Comparison of ENCODE assay signal across 14 cellular contexts in the genomic region with DNA sequence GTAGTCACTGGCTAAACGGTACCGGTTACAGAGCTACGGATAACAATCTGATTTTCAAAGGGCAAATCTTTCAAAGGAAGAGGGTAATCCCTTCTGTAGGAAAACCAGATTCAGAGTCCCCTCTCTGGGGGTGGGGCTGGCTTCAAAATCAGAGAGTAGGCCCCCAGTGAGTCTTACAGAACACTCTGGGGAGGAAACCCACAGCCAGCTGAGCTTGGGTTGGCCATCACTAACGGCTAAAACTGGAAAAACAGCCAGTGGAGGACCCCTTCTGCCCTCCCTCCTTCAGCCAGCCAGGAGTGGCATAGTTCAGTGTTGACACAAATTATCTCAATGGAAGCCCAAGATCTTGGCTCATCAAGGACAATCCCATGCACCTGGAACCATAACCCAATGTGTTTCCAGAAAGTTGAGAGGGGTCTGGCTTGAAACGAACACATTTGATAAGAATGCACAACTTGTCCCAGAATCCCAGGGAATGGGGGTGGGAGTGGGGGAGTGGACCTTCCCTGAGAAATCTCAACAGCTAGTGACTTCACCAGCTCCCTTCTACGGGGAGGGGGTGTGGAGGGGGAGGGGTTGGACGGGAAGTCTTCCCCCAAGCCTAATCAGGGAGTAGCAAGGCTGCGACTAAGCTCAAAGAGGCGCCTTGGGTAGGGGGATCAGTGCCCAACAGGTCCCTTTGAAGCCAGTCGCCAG. TPM values are rescaled to one million over a fixed set of nuclear protein-coding genes. Genes with fewer than 3 reads are reported as not detected.
DNase-seq lines count a peak whose midpoint lies in the region; FAIRE-seq and TF ChIP-seq lines count a peak whose summit lies in the region.
"Had no signal": no experiment of that assay in that cellular context is flagged by ENCODE, and none has a peak within 500 bp of the region (broad histone marks: within the 10 kb centered on the region; RNA-seq: fewer than 3 reads in every experiment).

No MANE protein-coding gene starts in this region.

- H3K27ac ChIP-seq in HUES64 (ENCODE audit: low read depth, low read length): peak overlapping the region; percentile 70; the same call in 1 of the 2 replicates
- no peak overlapping the region for H3K27ac ChIP-seq in H1 (ENCODE audit: low read depth, low read length)
- H3K27ac ChIP-seq in mesenchymal stem cell (ENCODE audit: low read length, poor library complexity, severe bottlenecking): no peak overlapping the region
- H3K27ac ChIP-seq in subcutaneous abdominal adipose tissue (ENCODE audit: low read depth, low read length): peak overlapping the region; percentile 35
- H3K27ac ChIP-seq in CD8-positive, alpha-beta memory T cell (ENCODE audit: low read depth, low read length): no peak overlapping the region
- H3K27ac ChIP-seq: foreskin keratinocyte had no signal

- no peaks in the 10 kb centered on the region for H3K36me3 Mint-ChIP-seq in CD8-positive, alpha-beta memory T cell

- TF ChIP-seq CTCF in H1 (IDR thresholded peaks at IDR 0.05; ENCODE audit: control extremely low read depth in 1 of 3, insufficient read depth in 1 of 3, low read depth in 1 of 3, low read length in 3 of 3): no peak

- no peaks in the 10 kb centered on the region for H3K9me3 Mint-ChIP-seq in CD8-positive, alpha-beta memory T cell
- H3K9me3 Mint-ChIP-seq: activated CD4-positive, alpha-beta T cell treated with anti-CD3 and anti-CD28 coated beads, Interleukin-2, amount 10 ng/mL, durations not matched to agents 7 days and 5 days had no signal

- 4% methylated on average over 9 of the region's 10 CpGs for WGBS in HUES64
- WGBS in H1 (ENCODE audit: extremely low coverage in 1 of 2, insufficient coverage in 1 of 2, insufficient read length in 1 of 2, insufficient replicate concordance in 2 of 2, low coverage in 1 of 2, low lambda C conversion rate in 2 of 2, missing lambda C conversion rate in 1 of 2), 2 experiments: 51% methylated on average over 8 of the region's 10 CpGs; no CpG with 5 or more reads in 1 of the 2 experiments
- WGBS in mesenchymal stem cell: 45% methylated on average over 10 of the region's 10 CpGs

- peak overlapping the region; percentile 75; the same call in 1 of the 2 replicates for H2BK5ac ChIP-seq in H1 (ENCODE audit: low read depth, low read length)
- H2BK5ac ChIP-seq in mesenchymal stem cell (ENCODE audit: low read depth, low read length, poor library complexity, severe bottlenecking): no peak overlapping the region

- H3K23ac ChIP-seq in H1 (ENCODE audit: insufficient read length): no peak overlapping the region
- peak overlapping the region in 1 of 2 experiments; percentile 80 for H3K23ac ChIP-seq in mesenchymal stem cell (ENCODE audit: low read length in 2 of 2)

- H3K4me1 ChIP-seq in HUES64 (ENCODE audit: insufficient read depth, low read length) (peaks cover 29% of the 10 kb centered on the region), H1 (replicated peaks in 1 of 4; ENCODE audit: control insufficient read depth in 3 of 4, insufficient read depth in 4 of 4, low read length in 3 of 4) (peaks cover 5 to 18% (median 6%) of the 10 kb centered on the region in 4 experiments), mesenchymal stem cell (ENCODE audit: control insufficient read depth, insufficient read depth, low read depth, low read length) (peaks cover 10% of the 10 kb centered on the region), subcutaneous abdominal adipose tissue (ENCODE audit: control insufficient read depth in 5 of 5, insufficient read depth in 5 of 5, low read length in 5 of 5) (peaks cover 4 to 49% (median 31%) of the 10 kb centered on the region in 5 donors)
- no peaks in the 10 kb centered on the region for H3K4me1 ChIP-seq in CD8-positive, alpha-beta memory T cell (ENCODE audit: insufficient read depth, low read length)
- H3K4me1 ChIP-seq: foreskin keratinocyte had no signal

- H2AFZ ChIP-seq in H1 (ENCODE audit: low read length) (no peak overlapping the region), mesenchymal stem cell (ENCODE audit: low read depth, low read length) (no peak overlapping the region)

- H3K23me2 ChIP-seq in H1 (ENCODE audit: low read depth, low read length): peaks cover 6% of the 10 kb centered on the region; the same call in 1 of the 2 replicates

- TF ChIP-seq POLR2A in H1 (IDR thresholded peaks at IDR 0.05; ENCODE audit: control extremely low read depth in 1 of 2, low read depth in 2 of 2, low read length in 2 of 2): no peak
- no peak for TF ChIP-seq POLR2A in H54 (IDR thresholded peaks at IDR 0.05; ENCODE audit: low read depth, low read length)

- peak overlapping the region; percentile 61; the same call in 1 of the 2 replicates for H2BK20ac ChIP-seq in H1 (ENCODE audit: low read length)

- H2BK120ac ChIP-seq in H1 (replicated peaks; ENCODE audit: low read depth, low read length) (peak overlapping the region; percentile 41), mesenchymal stem cell (ENCODE audit: low read depth, low read length) (peak overlapping the region; percentile 96)

- peak overlapping the region; percentile 81; the same call in 1 of the 2 replicates for H2BK15ac ChIP-seq in H1 (ENCODE audit: low read length)
- peak overlapping the region; percentile 36 for H2BK15ac ChIP-seq in mesenchymal stem cell (ENCODE audit: low read depth, poor library complexity, severe bottlenecking)

- no peak overlapping the region for H4K91ac ChIP-seq in H1 (replicated peaks; ENCODE audit: insufficient read length, low read length)
- H4K91ac ChIP-seq in mesenchymal stem cell (ENCODE audit: low read length): peak overlapping the region; percentile 61

- H4K5ac ChIP-seq in H1 (ENCODE audit: insufficient read length, low read depth, low read length): no peak overlapping the region

- no peak for TF ChIP-seq RAD21 in H1 (IDR thresholded peaks at IDR 0.05 in 1 of 2, conservative IDR thresholded peaks at IDR 0.05 in 1 of 2; ENCODE audit: low read depth in 2 of 2, low read length in 2 of 2)

- POLR2A ChIA-PET in H1 (lab: Charles Lee; ENCODE audit: partially characterized antibody): interaction anchor here (1.3 to 8.0 kb wide), 5 partner anchors 13 to 238 kb away, joined by 3 to 93 read pairs (median 4); partner anchors contain the start of genes KBTBD13 and RNU5B-1
- POLR2A ChIA-PET in CD8-positive, alpha-beta memory T cell (lab: Charles Lee): interaction anchor here (0.6 kb wide), 1 partner anchor 240 kb away, joined by 10 read pairs; no protein-coding TSS in a partner anchor

- peaks cover 0 to 12% (median 9%) of the 10 kb centered on the region in 3 donors for H3K4me1 Mint-ChIP-seq in CD8-positive, alpha-beta memory T cell

- no peak for TF ChIP-seq EP300 in H1 (IDR thresholded peaks at IDR 0.05; ENCODE audit: borderline replicate concordance in 1 of 2, low read depth in 2 of 2, low read length in 2 of 2)

- H3K9me3 ChIP-seq in HUES64 (ENCODE audit: insufficient read depth, low read depth, low read length) (no peaks in the 10 kb centered on the region), H1 (ENCODE audit: insufficient read depth in 2 of 2, low read depth in 1 of 2, low read length in 1 of 2) (no peaks in the 10 kb centered on the region), mesenchymal stem cell (ENCODE audit: control insufficient read depth, low read length) (no peaks in the 10 kb centered on the region), subcutaneous abdominal adipose tissue (ENCODE audit: control insufficient read depth in 5 of 5, low read length in 5 of 5) (no peaks in the 10 kb centered on the region)
- H3K9me3 ChIP-seq in CD8-positive, alpha-beta memory T cell (ENCODE audit: low read length): no peaks in the 10 kb centered on the region

- H3K4me3 ChIP-seq in HUES64 (ENCODE audit: low read length) (peak overlapping the region; percentile 69), H1 (ENCODE audit: extremely low read depth in 1 of 4, insufficient read depth in 2 of 4, low read depth in 3 of 4, low read length in 4 of 4) (peak overlapping the region; percentile 43 to 71 (median 53)), mesenchymal stem cell (ENCODE audit: insufficient read depth in 1 of 2, low read depth in 1 of 2, low read length in 2 of 2) (peak overlapping the region in 1 of 2 experiments; percentile 72), subcutaneous abdominal adipose tissue (ENCODE audit: low read depth in 1 of 5, low read length in 5 of 5) (peak overlapping the region; percentile 35 to 68 (median 61))
- no peak overlapping the region for H3K4me3 ChIP-seq in CD8-positive, alpha-beta memory T cell (ENCODE audit: low read length)

- peak overlapping the region in 2 of 7 donors; percentile 35 to 58 for H3K4me3 Mint-ChIP-seq in CD8-positive, alpha-beta memory T cell
- H3K4me3 Mint-ChIP-seq: activated CD4-positive, alpha-beta T cell treated with anti-CD3 and anti-CD28 coated beads, Interleukin-2, amount 10 ng/mL, durations not matched to agents 7 days and 5 days had no signal

- no peak overlapping the region for H3K56ac ChIP-seq in H1 (replicated peaks; ENCODE audit: insufficient read length, low read depth, low read length)

- H3K36me3 ChIP-seq in HUES64 (ENCODE audit: insufficient read depth, low read length) (no peaks in the 10 kb centered on the region), H1 (ENCODE audit: control insufficient read depth in 2 of 4, insufficient read depth in 4 of 4, low read length in 3 of 4) (no peaks in the 10 kb centered on the region), mesenchymal stem cell (ENCODE audit: control insufficient read depth in 1 of 2, insufficient read depth in 2 of 2, low read depth in 1 of 2, low read length in 2 of 2) (no peaks in the 10 kb centered on the region), subcutaneous abdominal adipose tissue (ENCODE audit: control insufficient read depth in 5 of 5, insufficient read depth in 5 of 5, low read length in 5 of 5) (no peaks in the 10 kb centered on the region)
- H3K36me3 ChIP-seq in CD8-positive, alpha-beta memory T cell (ENCODE audit: insufficient read depth, low read length): no peaks in the 10 kb centered on the region

- FAIRE-seq in H1 (lab: Jason Lieb, UNC) (no peak), H54 (lab: Jason Lieb, UNC) (no peak)
- FAIRE-seq: astrocyte had no signal

- H2AK5ac ChIP-seq in H1 (ENCODE audit: low read depth, low read length) (no peak overlapping the region), mesenchymal stem cell (ENCODE audit: low read length, severe bottlenecking) (no peak overlapping the region)

- peak overlapping the region; percentile 82 to 90 for H3K4me2 ChIP-seq in H1 (ENCODE audit: insufficient read depth in 1 of 2, low read depth in 2 of 2, low read length in 2 of 2)
- no peak overlapping the region for H3K4me2 ChIP-seq in mesenchymal stem cell (ENCODE audit: low read length, poor library complexity, severe bottlenecking)

- no peak overlapping the region for H3K14ac ChIP-seq in H1 (ENCODE audit: insufficient read length)
- H3K14ac ChIP-seq in mesenchymal stem cell (ENCODE audit: low read length in 2 of 2): peak overlapping the region in 1 of 2 experiments; percentile 45

- H3K27me3 Mint-ChIP-seq in CD8-positive, alpha-beta memory T cell: peaks cover 25 to 46% of the 10 kb centered on the region in 2 donors

- peak overlapping the region; percentile 70 for H3K9ac ChIP-seq in HUES64 (ENCODE audit: low read depth, low read length)
- H3K9ac ChIP-seq in H1 (replicated peaks in 1 of 4; ENCODE audit: extremely low read depth in 1 of 4, low read depth in 3 of 4, low read length in 3 of 4): no peak overlapping the region
- H3K9ac ChIP-seq in mesenchymal stem cell (ENCODE audit: low read length): peak overlapping the region; percentile 57
- peak overlapping the region in 1 of 5 donors; percentile 4 for H3K9ac ChIP-seq in subcutaneous abdominal adipose tissue (ENCODE audit: low read length in 5 of 5)

- H3K4ac ChIP-seq in H1 (replicated peaks; ENCODE audit: insufficient read length, low read depth, low read length) (no peak overlapping the region), mesenchymal stem cell (ENCODE audit: low read depth in 1 of 2, low read length in 2 of 2) (no peak overlapping the region)

- peak overlapping the region; percentile 16; the same call in 1 of the 2 replicates for H3K18ac ChIP-seq in H1 (ENCODE audit: extremely low read depth, low read length)
- peak overlapping the region; percentile 75 to 85 for H3K18ac ChIP-seq in mesenchymal stem cell (ENCODE audit: low read depth in 1 of 2, low read length in 2 of 2)

- CTCF ChIA-PET in H1 (lab: Charles Lee; ENCODE audit: partially characterized antibody): interaction anchor here (0.6 to 33.2 kb wide), 9 partner anchors 7 to 1257 kb away, joined by 3 to 1213 read pairs (median 5); partner anchors contain the start of genes KBTBD13, RASL12 and SLC51B
- CTCF ChIA-PET in CD8-positive, alpha-beta memory T cell (lab: Charles Lee): no interaction called here

- no peaks in the 10 kb centered on the region for H4K20me1 ChIP-seq in H1 (replicated peaks in 1 of 2; ENCODE audit: control insufficient read depth in 1 of 2, insufficient read depth in 2 of 2, low read length in 2 of 2)

- no peak for DNase-seq in H1 (ENCODE audit: low read depth in 1 of 2, low spot score in 2 of 2)
- no peak for DNase-seq in mesenchymal stem cell
- no peak for DNase-seq in stimulated activated CD4-positive, alpha-beta T cell treated with anti-CD3 and anti-CD28 coated beads, Interleukin-4, amount 100 ng/mL, for 1 hour
- no peak for DNase-seq in NCI-H1092 (lab: John Stamatoyannopoulos, UW)
- DNase-seq in H54 (ENCODE audit: insufficient read length, low spot score): no peak
- no peak for DNase-seq in CD8-positive, alpha-beta memory T cell
- DNase-seq: activated CD4-positive, alpha-beta T cell treated with anti-CD3 and anti-CD28 coated beads, Interleukin-2, amount 10 ng/mL, durations not matched to agents 7 days and 5 days; DMS 273 treated with DMSO at 0.1 percent for 48 hours; foreskin keratinocyte; NCI-H2029 treated with DMSO at 0.1 percent for 48 hours; occipital lobe had no signal

- H3K27me3 ChIP-seq in HUES64 (ENCODE audit: insufficient read depth, low read length): no peaks in the 10 kb centered on the region
- peaks cover 0 to 6% (median 1%) of the 10 kb centered on the region in 4 experiments; a peak in 3 of 7 replicates for H3K27me3 ChIP-seq in H1 (replicated peaks in 1 of 4; ENCODE audit: control insufficient read depth in 3 of 4, extremely low read depth in 1 of 4, insufficient read depth in 3 of 4, low read length in 3 of 4)
- peaks cover 52 to 73% of the 10 kb centered on the region in 2 experiments for H3K27me3 ChIP-seq in mesenchymal stem cell (ENCODE audit: control insufficient read depth in 1 of 2, insufficient read depth in 1 of 2, low read length in 2 of 2)
- H3K27me3 ChIP-seq in subcutaneous abdominal adipose tissue (ENCODE audit: control insufficient read depth in 5 of 5, insufficient read depth in 4 of 5, low read length in 5 of 5): peaks cover 10 to 20% (median 14%) of the 10 kb centered on the region in 5 donors
- H3K27me3 ChIP-seq in CD8-positive, alpha-beta memory T cell (ENCODE audit: insufficient read depth, low read length, poor library complexity, severe bottlenecking): peaks cover 13% of the 10 kb centered on the region

- H3K79me2 ChIP-seq in H1 (ENCODE audit: control insufficient read depth in 1 of 2, insufficient read depth in 2 of 2, low read length in 2 of 2): no peaks in the 10 kb centered on the region

- H4K8ac ChIP-seq in H1 (ENCODE audit: extremely low read depth, insufficient read depth, low read length) (no peak overlapping the region), mesenchymal stem cell (ENCODE audit: low read length) (peak overlapping the region; percentile 97)

- H3K27ac Mint-ChIP-seq in CD8-positive, alpha-beta memory T cell: no peak overlapping the region
- H3K27ac Mint-ChIP-seq: activated CD4-positive, alpha-beta T cell treated with anti-CD3 and anti-CD28 coated beads, Interleukin-2, amount 10 ng/mL, durations not matched to agents 7 days and 5 days had no signal

- H2BK12ac ChIP-seq in H1 (ENCODE audit: low read depth, low read length): peak overlapping the region; percentile 92; the same call in 1 of the 2 replicates
- H2BK12ac ChIP-seq in mesenchymal stem cell (ENCODE audit: low read length in 2 of 2): peak overlapping the region; percentile 70 to 91

- H3K79me1 ChIP-seq in H1 (ENCODE audit: low read depth, low read length): peaks cover 3% of the 10 kb centered on the region; the same call in 1 of the 2 replicates
- H3K79me1 ChIP-seq in mesenchymal stem cell (replicated peaks; ENCODE audit: low read length, poor library complexity, severe bottlenecking): no peaks in the 10 kb centered on the region

RNA-seq across cellular contexts. Expression of gene RASL12, which starts 1.0 kb away (rescaled TPM):
- polyA plus RNA-seq in HUES64 (2013, experiment 1 of 2): 8.9 TPM
- polyA plus RNA-seq in HUES64 (2013, experiment 2 of 2): 10.0 TPM
- 9.3 and 10.3 TPM in 2 replicates for total RNA-seq in H1 (2021; fragmentation: NEBNext Ultra II Directional; extraction: Animal tissue kit (Norgen Biotek cat#: 25700))
- 9.5 and 16.7 TPM in 2 replicates for polyA plus RNA-seq in H1 (2011; rRNA removed)
- polyA plus RNA-seq in H1 (2011; cell fraction: cytosol; rRNA removed): 16.0 TPM
- 11.4 TPM for polyA plus RNA-seq in H1 (2011; cell fraction: nucleus; rRNA removed)
- 6.7 to 8.6 TPM (median 8.0 TPM) in 4 replicates for polyA plus RNA-seq in H1 (2012, experiment 1 of 2)
- 10.5 TPM for polyA plus RNA-seq in H1 (2012, experiment 2 of 2)
- polyA plus RNA-seq in H1 (2013, experiment 1 of 2): 6.6 TPM
- 7.7 TPM for polyA plus RNA-seq in H1 (2013, experiment 2 of 2)
- polyA minus RNA-seq in H1 (2011; rRNA and poly(A)+ RNA removed): 12.2 and 14.8 TPM in 2 replicates
- polyA minus RNA-seq in H1 (2011; cell fraction: cytosol; rRNA and poly(A)+ RNA removed): 9.6 TPM
- polyA minus RNA-seq in H1 (2011; cell fraction: nucleus; rRNA and poly(A)+ RNA removed): 9.0 TPM
- 3.3 TPM for polyA plus RNA-seq in mesenchymal stem cell (2013, experiment 1 of 2)
- 2.9 TPM for polyA plus RNA-seq in mesenchymal stem cell (2013, experiment 2 of 2)
- total RNA-seq in CD8-positive, alpha-beta memory T cell: not detected
- not detected for polyA plus RNA-seq in CD8-positive, alpha-beta memory T cell
- total RNA-seq: activated CD4-positive, alpha-beta T cell treated with anti-CD3 and anti-CD28 coated beads, Interleukin-2, amount 10 ng/mL, durations not matched to agents 7 days and 5 days; foreskin keratinocyte had no signal
- polyA plus RNA-seq: foreskin keratinocyte had no signal

RNA-seq across cellular contexts. Expression of gene KBTBD13, which starts 9.8 kb away (rescaled TPM):
- not detected for polyA plus RNA-seq in HUES64 (2013, experiment 1 of 2)
- polyA plus RNA-seq in HUES64 (2013, experiment 2 of 2): not detected
- not detected in 2 replicates for total RNA-seq in H1 (2021; fragmentation: NEBNext Ultra II Directional; extraction: Animal tissue kit (Norgen Biotek cat#: 25700))
- polyA plus RNA-seq in H1 (2011; rRNA removed): not detected in 2 replicates
- not detected for polyA plus RNA-seq in H1 (2011; cell fraction: cytosol; rRNA removed)
- not detected for polyA plus RNA-seq in H1 (2011; cell fraction: nucleus; rRNA removed)
- polyA plus RNA-seq in H1 (2012, experiment 1 of 2): not detected in 4 replicates
- not detected for polyA plus RNA-seq in H1 (2012, experiment 2 of 2)
- not detected for polyA plus RNA-seq in H1 (2013, experiment 1 of 2)
- polyA plus RNA-seq in H1 (2013, experiment 2 of 2): not detected
- 0.07 TPM in 1 of 2 replicates, not detected in the other for polyA minus RNA-seq in H1 (2011; rRNA and poly(A)+ RNA removed)
- not detected for polyA minus RNA-seq in H1 (2011; cell fraction: cytosol; rRNA and poly(A)+ RNA removed)
- not detected for polyA minus RNA-seq in H1 (2011; cell fraction: nucleus; rRNA and poly(A)+ RNA removed)
- polyA plus RNA-seq in mesenchymal stem cell (2013, experiment 1 of 2): 0.01 TPM
- polyA plus RNA-seq in mesenchymal stem cell (2013, experiment 2 of 2): 0.01 TPM
- total RNA-seq in CD8-positive, alpha-beta memory T cell: not detected
- not detected for polyA plus RNA-seq in CD8-positive, alpha-beta memory T cell
- total RNA-seq: activated CD4-positive, alpha-beta T cell treated with anti-CD3 and anti-CD28 coated beads, Interleukin-2, amount 10 ng/mL, durations not matched to agents 7 days and 5 days; astrocyte; foreskin keratinocyte; occipital lobe had no signal
- polyA plus RNA-seq: foreskin keratinocyte had no signal

RNA-seq across cellular contexts. Expression of gene SLC51B, which starts 21.6 kb away (rescaled TPM):
- polyA plus RNA-seq in HUES64 (2013, experiment 1 of 2): not detected
- not detected for polyA plus RNA-seq in HUES64 (2013, experiment 2 of 2)
- not detected in 2 replicates for total RNA-seq in H1 (2021; fragmentation: NEBNext Ultra II Directional; extraction: Animal tissue kit (Norgen Biotek cat#: 25700))
- polyA plus RNA-seq in H1 (2011; rRNA removed): not detected in 2 replicates
- not detected for polyA plus RNA-seq in H1 (2011; cell fraction: cytosol; rRNA removed)
- polyA plus RNA-seq in H1 (2011; cell fraction: nucleus; rRNA removed): not detected
- not detected in 4 replicates for polyA plus RNA-seq in H1 (2012, experiment 1 of 2)
- polyA plus RNA-seq in H1 (2012, experiment 2 of 2): not detected
- polyA plus RNA-seq in H1 (2013, experiment 1 of 2): not detected
- not detected for polyA plus RNA-seq in H1 (2013, experiment 2 of 2)
- polyA minus RNA-seq in H1 (2011; rRNA and poly(A)+ RNA removed): not detected in 2 replicates
- not detected for polyA minus RNA-seq in H1 (2011; cell fraction: cytosol; rRNA and poly(A)+ RNA removed)
- polyA minus RNA-seq in H1 (2011; cell fraction: nucleus; rRNA and poly(A)+ RNA removed): not detected
- 0.91 TPM for polyA plus RNA-seq in mesenchymal stem cell (2013, experiment 1 of 2)
- polyA plus RNA-seq in mesenchymal stem cell (2013, experiment 2 of 2): 1.2 TPM
- not detected for total RNA-seq in CD8-positive, alpha-beta memory T cell
- polyA plus RNA-seq in CD8-positive, alpha-beta memory T cell: not detected
- total RNA-seq: activated CD4-positive, alpha-beta T cell treated with anti-CD3 and anti-CD28 coated beads, Interleukin-2, amount 10 ng/mL, durations not matched to agents 7 days and 5 days; astrocyte; foreskin keratinocyte; occipital lobe had no signal
- polyA plus RNA-seq: foreskin keratinocyte had no signal

RNA-seq across cellular contexts. Expression of gene MTFMT, which starts 37.3 kb away (rescaled TPM):
- 10.7 TPM for polyA plus RNA-seq in HUES64 (2013, experiment 1 of 2)
- 12.8 TPM for polyA plus RNA-seq in HUES64 (2013, experiment 2 of 2)
- total RNA-seq in H1 (2021; fragmentation: NEBNext Ultra II Directional; extraction: Animal tissue kit (Norgen Biotek cat#: 25700)): 16.5 and 20.8 TPM in 2 replicates
- 6.8 and 7.7 TPM in 2 replicates for polyA plus RNA-seq in H1 (2011; rRNA removed)
- 10.5 TPM for polyA plus RNA-seq in H1 (2011; cell fraction: cytosol; rRNA removed)
- 4.2 TPM for polyA plus RNA-seq in H1 (2011; cell fraction: nucleus; rRNA removed)
- 9.7 to 15.8 TPM (median 10.5 TPM) in 4 replicates for polyA plus RNA-seq in H1 (2012, experiment 1 of 2)
- 9.9 TPM for polyA plus RNA-seq in H1 (2012, experiment 2 of 2)
- polyA plus RNA-seq in H1 (2013, experiment 1 of 2): 14.6 TPM
- 14.9 TPM for polyA plus RNA-seq in H1 (2013, experiment 2 of 2)
- 7.6 and 7.7 TPM in 2 replicates for polyA minus RNA-seq in H1 (2011; rRNA and poly(A)+ RNA removed)
- 8.3 TPM for polyA minus RNA-seq in H1 (2011; cell fraction: cytosol; rRNA and poly(A)+ RNA removed)
- polyA minus RNA-seq in H1 (2011; cell fraction: nucleus; rRNA and poly(A)+ RNA removed): 10.2 TPM
- polyA plus RNA-seq in mesenchymal stem cell (2013, experiment 1 of 2): 10.6 TPM
- 10.0 TPM for polyA plus RNA-seq in mesenchymal stem cell (2013, experiment 2 of 2)
- total RNA-seq in CD8-positive, alpha-beta memory T cell: 10 to 100 TPM; 22.7 to 24.3 TPM
- polyA plus RNA-seq in CD8-positive, alpha-beta memory T cell: 20.2 TPM

RNA-seq across cellular contexts. Expression of gene UBAP1L, which starts 48.2 kb away (rescaled TPM):
- 0.65 TPM for polyA plus RNA-seq in HUES64 (2013, experiment 1 of 2)
- polyA plus RNA-seq in HUES64 (2013, experiment 2 of 2): 0.70 TPM
- total RNA-seq in H1 (2021; fragmentation: NEBNext Ultra II Directional; extraction: Animal tissue kit (Norgen Biotek cat#: 25700)): 1.3 and 1.7 TPM in 2 replicates
- 0.67 and 1.3 TPM in 2 replicates for polyA plus RNA-seq in H1 (2011; rRNA removed)
- 1.0 TPM for polyA plus RNA-seq in H1 (2011; cell fraction: cytosol; rRNA removed)
- polyA plus RNA-seq in H1 (2011; cell fraction: nucleus; rRNA removed): 5.7 TPM
- polyA plus RNA-seq in H1 (2012, experiment 1 of 2): 0.81 to 1.3 TPM (median 1.1 TPM) in 4 replicates
- 0.24 TPM for polyA plus RNA-seq in H1 (2012, experiment 2 of 2)
- 0.87 TPM for polyA plus RNA-seq in H1 (2013, experiment 1 of 2)
- 0.53 TPM for polyA plus RNA-seq in H1 (2013, experiment 2 of 2)
- 0.95 and 1.6 TPM in 2 replicates for polyA minus RNA-seq in H1 (2011; rRNA and poly(A)+ RNA removed)
- polyA minus RNA-seq in H1 (2011; cell fraction: cytosol; rRNA and poly(A)+ RNA removed): 0.88 TPM
- polyA minus RNA-seq in H1 (2011; cell fraction: nucleus; rRNA and poly(A)+ RNA removed): 2.7 TPM
- 0.64 TPM for polyA plus RNA-seq in mesenchymal stem cell (2013, experiment 1 of 2)
- 0.53 TPM for polyA plus RNA-seq in mesenchymal stem cell (2013, experiment 2 of 2)
- 1 to 10 TPM; 3.5 TPM for total RNA-seq in CD8-positive, alpha-beta memory T cell
- polyA plus RNA-seq in CD8-positive, alpha-beta memory T cell: 0.45 TPM

Comparison
In these comparisons a context has a peak if more than half of its experiments do, and no peak if none do; other contexts are left out.
1. H3K27ac ChIP-seq: peak in HUES64 (single experiment) and subcutaneous abdominal adipose tissue (single experiment); none in H1 (single experiment), mesenchymal stem cell (single experiment) and CD8-positive, alpha-beta memory T cell (single experiment).
2. H3K9ac ChIP-seq: peak in HUES64 (single experiment) and mesenchymal stem cell (single experiment); none in H1 (0 of 4).
3. RNA of gene RASL12, which starts 1.0 kb away (total RNA-seq): 9.3 to 10.3 TPM in H1; not detected in CD8-positive, alpha-beta memory T cell; every median in the first group is over 10 times any median in the second.